13 cellular contexts compared by ENCODE assay signal in genomic region chr1:76786232-76786631, GRCh38.
"Had no signal": no experiment of that assay in that cellular context is flagged by ENCODE, and none has a peak within 500 bp of the region (broad histone marks: within the 10 kb centered on the region; RNA-seq: fewer than 3 reads in every experiment).

No MANE protein-coding gene starts in this region.

- H3K4me3 ChIP-seq: cardiac muscle cell, right atrium auricular region, smooth muscle cell, upper lobe of right lung had no signal

- H3K4me2 ChIP-seq: smooth muscle cell had no signal

- H3K9me3 ChIP-seq: upper lobe of right lung had no signal

- ATAC-seq: activated CD8-positive, alpha-beta T cell treated with anti-CD3 and anti-CD28 coated beads, Interleukin-2, amount 10 ng/mL, durations not matched to agents 7 days and 5 days; left cardiac atrium; natural killer cell treated with Interleukin-12 subunit alpha and Interleukin-12 subunit beta and Interleukin-15 and Interleukin-18, amount 100 ng/mL, for 72 hours; stimulated activated naive B cell treated with anti-CD40 and anti-IgM and Interleukin-4, amounts not matched to agents 10 μg/mL and 1 μg/mL and 100 μg/mL, for 72 hours; upper lobe of right lung had no signal

- DNase-seq: activated CD4-positive, alpha-beta T cell treated with anti-CD3 and anti-CD28 coated beads for 48 hours; activated CD8-positive, alpha-beta memory T cell treated with anti-CD3 and anti-CD28 coated beads, Interleukin-2, amount 50 U/mL, for 48 hours; activated CD8-positive, alpha-beta T cell treated with anti-CD3 and anti-CD28 coated beads, Interleukin-2, amount 10 ng/mL, durations not matched to agents 7 days and 5 days; immature natural killer cell; left cardiac atrium; mammary epithelial cell; nucleus accumbens; stimulated activated naive B cell treated with anti-CD40 and anti-IgM and Interleukin-4, amounts not matched to agents 10 μg/mL and 1 μg/mL and 100 μg/mL, for 72 hours; upper lobe of right lung had no signal

- H3K36me3 ChIP-seq: cardiac muscle cell, right atrium auricular region, upper lobe of right lung had no signal

- H3K4me1 ChIP-seq: right atrium auricular region, upper lobe of right lung had no signal

- H3K27me3 ChIP-seq: cardiac muscle cell, right atrium auricular region, upper lobe of right lung had no signal

- H3K27ac ChIP-seq: cardiac muscle cell, right atrium auricular region, upper lobe of right lung had no signal
